ENCODE assay signal across 26 cellular contexts in genomic region chr22:21967693-21968271, GRCh38.
"Had no signal": no experiment of that assay in that cellular context is flagged by ENCODE, and none has a peak within 500 bp of the region (broad histone marks: within the 10 kb centered on the region; RNA-seq: fewer than 3 reads in every experiment).

No MANE protein-coding gene starts in this region.

- H3K4me1 ChIP-seq: esophagus squamous epithelium, gastrocnemius medialis, heart right ventricle, left lung, lower lobe of right lung had no signal

- ATAC-seq: effector memory CD8-positive, alpha-beta T cell; esophagus mucosa; gastrocnemius medialis; heart right ventricle; left cardiac atrium; left lung; left ventricle myocardium superior; lower lobe of right lung; mucosa of descending colon; naive thymus-derived CD8-positive, alpha-beta T cell had no signal

- H3K4me3 ChIP-seq: coronary artery, esophagus squamous epithelium, gastrocnemius medialis, heart right ventricle, left lung, lower lobe of right lung, mucosa of descending colon had no signal

- H3K27ac ChIP-seq: coronary artery, epithelial cell of prostate, esophagus squamous epithelium, gastrocnemius medialis, heart right ventricle, left lung, lower lobe of right lung had no signal

- DNase-seq: effector CD8-positive, alpha-beta T cell; effector memory CD8-positive, alpha-beta T cell; endodermal cell; erythroblast; esophagus squamous epithelium; foreskin fibroblast; foreskin melanocyte; gastrocnemius medialis; glutamatergic neuron; head of caudate nucleus; heart right ventricle; hippocampal formation; left cardiac atrium; left ventricle myocardium superior; lower lobe of right lung; mesenchymal stem cell; mucosa of descending colon; naive B cell; naive thymus-derived CD8-positive, alpha-beta T cell had no signal

- H3K9me3 ChIP-seq: esophagus squamous epithelium, gastrocnemius medialis, heart right ventricle, left lung, lower lobe of right lung, mucosa of descending colon had no signal

- FAIRE-seq: endometrium, islet of Langerhans, keratinocyte had no signal

- H3K27me3 ChIP-seq: esophagus squamous epithelium, gastrocnemius medialis, heart right ventricle, left lung had no signal
